Comparison of ENCODE assay signal across 14 cellular contexts in the genomic region with DNA sequence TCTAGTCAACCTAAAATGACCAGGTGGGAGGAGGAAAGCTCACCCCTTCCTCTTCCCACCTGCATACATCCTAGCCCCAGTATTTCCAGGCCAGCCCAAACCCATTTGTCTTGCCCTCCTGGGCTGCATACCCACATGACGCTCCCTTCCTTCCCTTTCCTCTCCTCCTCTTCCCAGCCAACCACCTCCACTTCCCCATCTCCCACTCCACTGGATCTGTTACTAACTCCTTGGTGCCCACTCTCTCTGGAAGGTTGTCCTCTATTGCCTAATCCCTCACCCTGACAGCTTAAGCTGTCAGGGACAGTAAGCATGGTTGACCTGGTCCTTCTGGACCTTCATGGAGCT. TPM values are rescaled to one million over a fixed set of nuclear protein-coding genes. Genes with fewer than 3 reads are reported as not detected.
DNase-seq lines count a peak whose midpoint lies in the region; ATAC-seq and TF ChIP-seq lines count a peak whose summit lies in the region.
"Had no signal": no experiment of that assay in that cellular context is flagged by ENCODE, and none has a peak within 500 bp of the region (broad histone marks: within the 10 kb centered on the region; RNA-seq: fewer than 3 reads in every experiment).

No MANE protein-coding gene starts in this region.

- dilution Hi-C loops in IMR-90 (cut with HindIII; ENCODE audit: low sequenced_read_pairs, unreplicated experiment), result no loop called here

- H3K27ac Mint-ChIP-seq in endodermal cell, result peak overlapping the region; percentile 94
- H3K27ac Mint-ChIP-seq: T-helper 17 cell had no signal

- H2AK9ac ChIP-seq in IMR-90 (replicated peaks; ENCODE audit: low read depth, low read length, poor library complexity), result peak overlapping the region; percentile 80

- ATAC-seq in IMR-90 (ENCODE audit: low read depth), result no peak
- no peak for ATAC-seq in HG03469 (IDR thresholded peaks at IDR 0.05; ENCODE audit: unreplicated experiment)
- ATAC-seq in GM21723 (IDR thresholded peaks at IDR 0.05; ENCODE audit: unreplicated experiment), result no peak

- H2AK5ac ChIP-seq in IMR-90 (ENCODE audit: low read depth, low read length) (peak overlapping the region; percentile 86), trophoblast cell (ENCODE audit: low read length) (peak overlapping the region; percentile 8)

- DNase-seq in CMK (ENCODE audit: low read depth), result peak; percentile 51
- DNase-seq in IMR-90, result no peak
- no peak for DNase-seq in endodermal cell
- no peak for DNase-seq in trophoblast cell
- DNase-seq in Kasumi-1 (lab: John Stamatoyannopoulos, UW), result no peak
- no peak for DNase-seq in T1000 (lab: John Stamatoyannopoulos, UW)
- DNase-seq: activated CD4-positive, CD25-positive, alpha-beta regulatory T cell; lower lobe of right lung; NCI-H2107; T-helper 17 cell had no signal

- CTCF ChIA-PET in IMR-90 (lab: Yijun Ruan, JAX), result interaction anchor here (0.6 to 1.1 kb wide), 2 partner anchors 13 to 60 kb away, joined by 3 to 10 read pairs; no protein-coding TSS in a partner anchor

- no TSS peak for BruUV-seq in IMR-90 (replicated peaks; lab: Mats Ljungman, UMichigan)

- H3K14ac ChIP-seq in IMR-90 (replicated peaks; ENCODE audit: low read depth, low read length) (peak overlapping the region; percentile 61), trophoblast cell (ENCODE audit: low read length) (peak overlapping the region; percentile 15)

- peak overlapping the region; percentile 92 for H2BK20ac ChIP-seq in IMR-90 (ENCODE audit: low read depth, low read length)

- H3K4me3 ChIP-seq in IMR-90 (ENCODE audit: insufficient read depth, low read depth, low read length), result no peak overlapping the region
- no peak overlapping the region for H3K4me3 ChIP-seq in endodermal cell (ENCODE audit: low read length)
- H3K4me3 ChIP-seq in trophoblast cell (ENCODE audit: low read depth, low read length), result no peak overlapping the region
- H3K4me3 ChIP-seq: lower lobe of right lung, thyroid gland had no signal

- H4K8ac ChIP-seq in IMR-90 (ENCODE audit: low read depth in 2 of 2, low read length in 2 of 2) (peak overlapping the region; percentile 79 to 89), trophoblast cell (ENCODE audit: low read depth, low read length) (peak overlapping the region; percentile 8)

- no peaks in the 10 kb centered on the region for H4K20me1 ChIP-seq in IMR-90 (ENCODE audit: insufficient read depth, low read length)

- H2BK15ac ChIP-seq in IMR-90 (ENCODE audit: low read depth, low read length), result peak overlapping the region; percentile 88; the same call in 2 of the 3 replicates

- intact Hi-C loops in IMR-90 (cut with micrococcal nuclease), result no loop called here

- no peak overlapping the region for H3K9ac ChIP-seq in IMR-90 (ENCODE audit: low read depth, low read length)
- no peak overlapping the region for H3K9ac ChIP-seq in endodermal cell (ENCODE audit: extremely low read depth, low read length, poor library complexity, severe bottlenecking)
- no peak overlapping the region for H3K9ac ChIP-seq in trophoblast cell (ENCODE audit: low read length)

- no peaks in the 10 kb centered on the region for H3K36me3 Mint-ChIP-seq in endodermal cell (ENCODE audit: low read depth)

- H3K79me2 ChIP-seq in trophoblast cell (ENCODE audit: control insufficient read depth, insufficient read depth, low read length, poor library complexity), result no peaks in the 10 kb centered on the region

- no peaks in the 10 kb centered on the region for H3K79me1 ChIP-seq in IMR-90 (ENCODE audit: low read depth in 1 of 2, low read length in 2 of 2)
- H3K79me1 ChIP-seq in trophoblast cell (ENCODE audit: low read length), result peaks cover 11% of the 10 kb centered on the region

- no peak for TF ChIP-seq CTCF in IMR-90 (conservative IDR thresholded peaks at IDR 0.05; ENCODE audit: low read depth, low read length)
- no peak for TF ChIP-seq CTCF in endodermal cell (conservative IDR thresholded peaks at IDR 0.05)

- H3K4me2 ChIP-seq in IMR-90 (ENCODE audit: low read depth, low read length), result peak overlapping the region; percentile 41
- H3K4me2 ChIP-seq in trophoblast cell (ENCODE audit: low read length), result no peak overlapping the region

- H4K91ac ChIP-seq in IMR-90 (ENCODE audit: insufficient read depth, low read depth, low read length), result peak overlapping the region; percentile 95
- peak overlapping the region; percentile 52 for H4K91ac ChIP-seq in trophoblast cell (ENCODE audit: low read depth, low read length)

- no peak for TF ChIP-seq RAD21 in IMR-90 (IDR thresholded peaks at IDR 0.05; ENCODE audit: low read length)

- POLR2A ChIA-PET in IMR-90 (lab: Charles Lee; ENCODE audit: unreplicated experiment), result no interaction called here

- TF ChIP-seq POLR2A in IMR-90 (IDR thresholded peaks at IDR 0.05; ENCODE audit: low read depth, low read length), result no peak

- no peaks in the 10 kb centered on the region for H3K36me3 ChIP-seq in IMR-90 (ENCODE audit: control insufficient read depth, insufficient read depth, low read length)
- no peaks in the 10 kb centered on the region for H3K36me3 ChIP-seq in endodermal cell (ENCODE audit: control insufficient read depth, insufficient read depth, low read length)
- no peaks in the 10 kb centered on the region for H3K36me3 ChIP-seq in trophoblast cell (ENCODE audit: control insufficient read depth in 1 of 2, insufficient read depth in 2 of 2, low read length in 2 of 2)
- H3K36me3 ChIP-seq: lower lobe of right lung, thyroid gland had no signal

- peak overlapping the region; percentile 55; the same call in 1 of the 2 replicates for H3K23ac ChIP-seq in IMR-90 (ENCODE audit: low read depth, low read length)
- H3K23ac ChIP-seq in trophoblast cell (ENCODE audit: low read length), result no peak overlapping the region

- H3K27me3 Mint-ChIP-seq in endodermal cell (ENCODE audit: insufficient read depth), result peaks cover 2% of the 10 kb centered on the region

- in situ Hi-C loops in IMR-90 (cut with MboI; ENCODE audit: low sequenced_read_pairs), result no loop called here

- H2BK12ac ChIP-seq in trophoblast cell (ENCODE audit: low read length), result peak overlapping the region; percentile 16

- H3K27ac ChIP-seq in IMR-90 (ENCODE audit: insufficient read depth, low read length), result peak overlapping the region; percentile 53; the same call in 1 of the 2 replicates
- H3K27ac ChIP-seq in endodermal cell (ENCODE audit: low read depth, low read length), result no peak overlapping the region
- no peak overlapping the region for H3K27ac ChIP-seq in trophoblast cell (ENCODE audit: low read depth, low read length)
- H3K27ac ChIP-seq: lower lobe of right lung had no signal

- no peak overlapping the region for H3K56ac ChIP-seq in IMR-90 (ENCODE audit: extremely low read depth, insufficient read depth, low read length)

- peak overlapping the region; percentile 89 for H4K5ac ChIP-seq in IMR-90 (ENCODE audit: low read depth, low read length)

- H3K9me3 Mint-ChIP-seq in endodermal cell, result no peaks in the 10 kb centered on the region
- H3K9me3 Mint-ChIP-seq: central memory CD8-positive, alpha-beta T cell had no signal

- peaks cover 16% of the 10 kb centered on the region for H3K4me1 Mint-ChIP-seq in endodermal cell

- H3K9me3 ChIP-seq in IMR-90 (ENCODE audit: control insufficient read depth, insufficient read depth, low read length), result no peaks in the 10 kb centered on the region
- H3K9me3 ChIP-seq in endodermal cell (ENCODE audit: control insufficient read depth, low read length), result no peaks in the 10 kb centered on the region
- H3K9me3 ChIP-seq in trophoblast cell (ENCODE audit: insufficient read depth, low read depth, low read length), result no peaks in the 10 kb centered on the region
- H3K9me3 ChIP-seq: lower lobe of right lung, thyroid gland had no signal

- 100% methylated on average over 1 of the region's 1 CpG; no CpG with 5 or more reads in 1 of the 2 experiments for WGBS in IMR-90 (ENCODE audit: extremely low coverage in 2 of 2, insufficient read length in 1 of 2), 2 experiments
- WGBS in endodermal cell (ENCODE audit: insufficient coverage in 1 of 2, insufficient read length in 1 of 2), 2 experiments, result 100% methylated on average over 1 of the region's 1 CpG
- WGBS in trophoblast cell (ENCODE audit: extremely low coverage, insufficient coverage, insufficient read length), result no CpG with 5 or more reads among the region's 1 CpG

- peak overlapping the region; percentile 54 for H2BK5ac ChIP-seq in IMR-90 (ENCODE audit: low read depth, low read length, poor library complexity, severe bottlenecking)
- no peak overlapping the region for H2BK5ac ChIP-seq in trophoblast cell (ENCODE audit: low read depth, low read length, poor library complexity)

- peak overlapping the region; percentile 88 for H3K4ac ChIP-seq in IMR-90 (ENCODE audit: low read depth, low read length)
- H3K4ac ChIP-seq in trophoblast cell (ENCODE audit: low read depth, low read length), result no peak overlapping the region

- peak overlapping the region; percentile 87 for H2BK120ac ChIP-seq in IMR-90 (ENCODE audit: low read depth, low read length)
- peak overlapping the region; percentile 12 for H2BK120ac ChIP-seq in trophoblast cell (ENCODE audit: insufficient read depth, low read length, poor library complexity)

- H3K27me3 ChIP-seq in IMR-90 (ENCODE audit: control insufficient read depth, insufficient read depth, low read length) (no peaks in the 10 kb centered on the region), endodermal cell (ENCODE audit: control insufficient read depth, insufficient read depth, low read length, poor library complexity, severe bottlenecking) (no peaks in the 10 kb centered on the region), trophoblast cell (ENCODE audit: insufficient read depth, low read length) (no peaks in the 10 kb centered on the region)
- H3K27me3 ChIP-seq: thyroid gland had no signal

- H4K12ac ChIP-seq in trophoblast cell (ENCODE audit: low read depth, low read length), result no peak overlapping the region

- H2AFZ ChIP-seq in IMR-90 (replicated peaks; ENCODE audit: low read length, poor library complexity) (peak overlapping the region; percentile 80), trophoblast cell (ENCODE audit: insufficient read depth, low read length, poor library complexity) (no peak overlapping the region)

- H3K4me1 ChIP-seq in IMR-90 (ENCODE audit: control insufficient read depth, insufficient read depth, low read length), result peaks cover 13% of the 10 kb centered on the region
- peaks cover 9% of the 10 kb centered on the region for H3K4me1 ChIP-seq in endodermal cell (ENCODE audit: control insufficient read depth, insufficient read depth, low read length)
- H3K4me1 ChIP-seq in trophoblast cell (ENCODE audit: control insufficient read depth in 1 of 2, insufficient read depth in 2 of 2, low read length in 2 of 2), result peaks cover 12 to 13% of the 10 kb centered on the region in 2 experiments

- peaks cover 15% of the 10 kb centered on the region for H3K9me1 ChIP-seq in IMR-90 (ENCODE audit: insufficient read depth, low read length)

- no peak overlapping the region for H3K4me3 Mint-ChIP-seq in endodermal cell
- H3K4me3 Mint-ChIP-seq: central memory CD8-positive, alpha-beta T cell; T-helper 17 cell had no signal

- peak overlapping the region; percentile 92 for H3K18ac ChIP-seq in IMR-90 (ENCODE audit: low read depth, low read length)
- H3K18ac ChIP-seq in trophoblast cell (ENCODE audit: low read length), result peak overlapping the region; percentile 4

RNA-seq across cellular contexts. Expression of gene SYNC, which starts 23.0 kb away (rescaled TPM):
- 103 and 139 TPM in 2 replicates for total RNA-seq in IMR-90 (2012; rRNA removed)
- polyA plus RNA-seq in IMR-90 (2012; rRNA removed), result 41.3 and 48.9 TPM in 2 replicates
- 24.0 and 32.6 TPM in 2 replicates for polyA plus RNA-seq in IMR-90 (2012; cell fraction: cytosol; rRNA removed)
- 15.3 and 50.5 TPM in 2 replicates for polyA plus RNA-seq in IMR-90 (2012; cell fraction: nucleus; rRNA removed; ENCODE audit: low replicate concordance)
- total RNA-seq in endodermal cell, result under 1 TPM in 1 of 2 donors, not detected in 1; 0.18 TPM
- polyA plus RNA-seq in endodermal cell (2013, experiment 1 of 2), result 0.32 TPM
- polyA plus RNA-seq in endodermal cell (2013, experiment 2 of 2), result 0.37 TPM
- 2.2 and 2.3 TPM in 2 replicates for polyA plus RNA-seq in trophoblast cell (2013)
- total RNA-seq: T-helper 17 cell had no signal

Comparison
In these comparisons a context has a peak if more than half of its experiments do, and no peak if none do; other contexts are left out.
1. RNA of gene SYNC, which starts 23.0 kb away (total RNA-seq): 103 to 139 TPM in IMR-90; 0.18 TPM in endodermal cell; every median in the first group is over 10 times any median in the second.